ENCODE assay signal across 22 cellular contexts in the genomic region with DNA sequence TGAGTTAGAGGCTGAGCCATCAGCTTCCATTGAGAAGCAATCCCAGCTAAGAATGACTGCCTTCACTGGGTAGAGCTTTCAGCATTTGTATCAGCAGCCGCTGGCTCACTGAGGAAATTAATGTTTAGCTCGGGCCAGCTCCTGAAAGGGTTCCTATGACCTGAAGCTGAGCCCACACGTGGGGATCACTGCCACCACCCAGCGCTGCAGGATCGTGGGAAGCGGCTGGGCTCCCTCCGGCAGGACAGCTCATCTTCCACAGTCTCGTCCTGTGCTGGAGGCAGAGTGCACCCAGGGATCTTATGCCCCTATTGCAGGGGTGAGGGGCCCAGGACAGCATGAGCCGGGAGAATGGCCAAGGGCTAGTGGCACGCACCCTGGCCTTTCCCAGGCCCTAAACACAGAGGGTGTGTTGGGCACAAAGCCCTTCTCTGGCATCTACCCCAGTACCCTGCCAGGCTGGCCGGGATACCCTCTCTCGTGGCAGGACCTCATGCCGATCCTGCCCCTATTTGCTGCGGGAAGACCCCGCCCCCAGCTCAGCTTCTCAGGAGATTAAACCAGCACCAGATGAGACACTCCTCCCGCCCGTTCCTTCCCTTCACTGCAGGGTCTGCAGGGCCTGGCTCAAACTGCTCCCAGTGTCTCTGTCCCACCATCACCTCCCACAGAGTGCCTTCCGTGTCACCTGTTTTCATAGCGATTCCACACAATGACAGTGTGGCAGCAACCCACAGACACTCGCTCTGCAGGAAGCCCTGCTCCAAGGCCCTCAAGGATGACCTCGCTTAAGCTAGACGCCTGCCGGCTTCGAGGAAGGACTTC. TPM values are rescaled to one million over a fixed set of nuclear protein-coding genes. Genes with fewer than 3 reads are reported as not detected.
A peak's percentile ranks its signal among the peaks of the same experiment; 100 is the strongest.
DNase-seq lines count a peak whose midpoint lies in the region; ATAC-seq, FAIRE-seq and TF ChIP-seq lines count a peak whose summit lies in the region.
"Had no signal": no experiment of that assay in that cellular context is flagged by ENCODE, and none has a peak within 500 bp of the region (broad histone marks: within the 10 kb centered on the region; RNA-seq: fewer than 3 reads in every experiment).

No MANE protein-coding gene starts in this region.

- peaks cover 0 to 8% (median 3%) of the 10 kb centered on the region in 4 experiments; a peak in 4 of 7 replicates for H3K4me1 ChIP-seq in H1 (replicated peaks in 1 of 4; ENCODE audit: control insufficient read depth in 3 of 4, insufficient read depth in 4 of 4, low read length in 3 of 4)
- no peaks in the 10 kb centered on the region for H3K4me1 ChIP-seq in mesendoderm (ENCODE audit: control insufficient read depth, low read depth, low read length)
- peaks cover 49 to 56% (median 54%) of the 10 kb centered on the region in 3 donors for H3K4me1 ChIP-seq in skeletal muscle tissue (ENCODE audit: control insufficient read depth in 3 of 3, insufficient read depth in 3 of 3, low read length in 3 of 3)
- H3K4me1 ChIP-seq: transverse colon had no signal

- no peak overlapping the region for H2BK5ac ChIP-seq in H1 (ENCODE audit: low read depth, low read length)
- H2BK5ac ChIP-seq in mesendoderm (ENCODE audit: low read length) = no peak overlapping the region

- CTCF ChIA-PET in H1 (lab: Charles Lee; ENCODE audit: partially characterized antibody) = interaction anchor here (0.7 to 1.4 kb wide), 6 partner anchors 17 to 66 kb away, joined by 3 to 4 read pairs (median 4); no protein-coding TSS in a partner anchor

- H3K18ac ChIP-seq in H1 (ENCODE audit: extremely low read depth, low read length) (peak overlapping the region; percentile 52; the same call in 1 of the 2 replicates), mesendoderm (ENCODE audit: low read length) (no peak overlapping the region)

- H2BK15ac ChIP-seq in H1 (ENCODE audit: low read length) = no peak overlapping the region
- no peak overlapping the region for H2BK15ac ChIP-seq in mesendoderm (replicated peaks; ENCODE audit: low read depth)

- H3K23me2 ChIP-seq in H1 (ENCODE audit: low read depth, low read length) = no peaks in the 10 kb centered on the region

- H3K79me2 ChIP-seq in H1 (ENCODE audit: control insufficient read depth in 1 of 2, insufficient read depth in 2 of 2, low read length in 2 of 2) (peaks cover 0 to 75% of the 10 kb centered on the region in 2 experiments; a peak in 3 of 4 replicates), mesendoderm (ENCODE audit: control insufficient read depth, insufficient read depth, low read length) (peaks cover 21% of the 10 kb centered on the region)

- DNase-seq in NCI-H82 treated with DMSO at 0.1 percent for 48 hours (lab: John Stamatoyannopoulos, UW; ENCODE audit: unreplicated experiment) (peak; percentile 39), H1 (ENCODE audit: low read depth in 1 of 2, low spot score in 2 of 2) (peak in 1 of 2 experiments; percentile 61), mesendoderm (peak; percentile 15), HUDEP-2 (lab: John Stamatoyannopoulos, UW; ENCODE audit: unreplicated experiment in 76 of 76) (no peak), cerebellar nuclear complex (lab: John Stamatoyannopoulos, UW) (no peak)
- DNase-seq: activated CD4-positive, alpha-beta T cell treated with anti-CD3 and anti-CD28 coated beads, Interleukin-2, amount 10 ng/mL, durations not matched to agents 7 days and 5 days; activated naive CD8-positive, alpha-beta T cell treated with anti-CD3 and anti-CD28 coated beads, Interleukin-2, amount 50 U/mL, for 24 hours; activated T-cell treated with anti-CD3 and anti-CD28 coated beads, Interleukin-2, amount 50 U/mL, for 72 hours; DMS53; HFFc6; mesenchymal stem cell; MM.1S; NCI-H1930; NCI-H526; SK-N-SH; stimulated activated naive B cell treated with anti-CD40 and anti-IgM and Interleukin-4, amounts not matched to agents 10 μg/mL and 1 μg/mL and 100 μg/mL, for 72 hours; transverse colon had no signal

- WGBS in H1 (ENCODE audit: extremely low coverage in 1 of 2, insufficient coverage in 1 of 2, insufficient read length in 1 of 2, insufficient replicate concordance in 2 of 2, low coverage in 1 of 2, low lambda C conversion rate in 2 of 2, missing lambda C conversion rate in 1 of 2), 2 experiments = 87% methylated on average over 24 of the region's 24 CpGs; no CpG with 5 or more reads in 1 of the 2 experiments
- WGBS in mesendoderm (ENCODE audit: extremely low coverage, insufficient coverage, low lambda C conversion rate) = no CpG with 5 or more reads among the region's 24 CpGs

- POLR2A ChIA-PET in H1 (lab: Charles Lee; ENCODE audit: partially characterized antibody) = interaction anchor here (0.6 kb wide), 1 partner anchor 17 kb away, joined by 5 read pairs; no protein-coding TSS in a partner anchor

- H4K91ac ChIP-seq in H1 (replicated peaks; ENCODE audit: insufficient read length, low read length) = peak overlapping the region; percentile 25

- H2BK120ac ChIP-seq in H1 (replicated peaks; ENCODE audit: low read depth, low read length) = no peak overlapping the region
- H2BK120ac ChIP-seq in mesendoderm (ENCODE audit: low read depth, low read length) = no peak overlapping the region

- H3K9me3 ChIP-seq in H1 (ENCODE audit: insufficient read depth in 2 of 2, low read depth in 1 of 2, low read length in 1 of 2) (no peaks in the 10 kb centered on the region; a peak in 1 of 4 replicates), skeletal muscle tissue (ENCODE audit: control insufficient read depth in 3 of 3, low read length in 3 of 3) (peaks cover 0 to 5% (median 0%) of the 10 kb centered on the region in 3 donors)
- H3K9me3 ChIP-seq: SK-N-SH, transverse colon had no signal

- H3K79me1 ChIP-seq in H1 (ENCODE audit: low read depth, low read length) (peaks cover 30% of the 10 kb centered on the region), mesendoderm (ENCODE audit: low read length) (peaks cover 40% of the 10 kb centered on the region)

- no peak overlapping the region for H2AK5ac ChIP-seq in H1 (ENCODE audit: low read depth, low read length)
- H2AK5ac ChIP-seq in mesendoderm (ENCODE audit: low read length) = no peak overlapping the region

- no peak for TF ChIP-seq EP300 in H1 (IDR thresholded peaks at IDR 0.05; ENCODE audit: borderline replicate concordance in 1 of 2, low read depth in 2 of 2, low read length in 2 of 2)

- no peak overlapping the region for H2AFZ ChIP-seq in H1 (ENCODE audit: low read length)

- FAIRE-seq in H1 (lab: Jason Lieb, UNC) = no peak
- FAIRE-seq: endometrium, GM18507 had no signal

- TF ChIP-seq CTCF in H1 (IDR thresholded peaks at IDR 0.05; ENCODE audit: control extremely low read depth in 1 of 3, insufficient read depth in 1 of 3, low read depth in 1 of 3, low read length in 3 of 3) = no peak

- H2BK20ac ChIP-seq in H1 (ENCODE audit: low read length) = no peak overlapping the region

- H3K27ac ChIP-seq in H1 (ENCODE audit: low read depth, low read length) = no peak overlapping the region
- H3K27ac ChIP-seq in mesendoderm (ENCODE audit: low read depth, low read length) = no peak overlapping the region
- H3K27ac ChIP-seq in skeletal muscle tissue (ENCODE audit: low read depth, low read length) = no peak overlapping the region
- H3K27ac ChIP-seq: C4-2B, transverse colon had no signal

- H3K9ac ChIP-seq in H1 (replicated peaks in 1 of 4; ENCODE audit: extremely low read depth in 1 of 4, low read depth in 3 of 4, low read length in 3 of 4) = no peak overlapping the region
- no peak overlapping the region for H3K9ac ChIP-seq in mesendoderm (ENCODE audit: low read length)
- H3K9ac ChIP-seq in skeletal muscle tissue (ENCODE audit: low read depth in 1 of 3, low read length in 3 of 3) = peak overlapping the region in 1 of 3 donors; percentile 40
- H3K9ac ChIP-seq: SK-N-SH had no signal

- H4K20me1 ChIP-seq in H1 (replicated peaks in 1 of 2; ENCODE audit: control insufficient read depth in 1 of 2, insufficient read depth in 2 of 2, low read length in 2 of 2) = peaks cover 19 to 26% of the 10 kb centered on the region in 2 experiments

- H3K4me2 ChIP-seq in H1 (ENCODE audit: insufficient read depth in 1 of 2, low read depth in 2 of 2, low read length in 2 of 2) (peak overlapping the region in 1 of 2 experiments; percentile 19; a peak in 1 of 4 replicates), mesendoderm (ENCODE audit: low read length) (no peak overlapping the region)
- H3K4me2 ChIP-seq: SK-N-SH had no signal

- H3K27me3 ChIP-seq in H1 (replicated peaks in 1 of 4; ENCODE audit: control insufficient read depth in 3 of 4, extremely low read depth in 1 of 4, insufficient read depth in 3 of 4, low read length in 3 of 4) = no peaks in the 10 kb centered on the region
- H3K27me3 ChIP-seq in mesendoderm (ENCODE audit: insufficient read depth, low read length, poor library complexity) = no peaks in the 10 kb centered on the region
- no peaks in the 10 kb centered on the region for H3K27me3 ChIP-seq in skeletal muscle tissue (ENCODE audit: control insufficient read depth in 3 of 3, insufficient read depth in 3 of 3, low read length in 3 of 3)
- H3K27me3 ChIP-seq: transverse colon had no signal

- no peak for ATAC-seq in HG02759 (IDR thresholded peaks at IDR 0.05; ENCODE audit: unreplicated experiment)
- ATAC-seq: activated naive CD8-positive, alpha-beta T cell treated with anti-CD3 and anti-CD28 coated beads, Interleukin-2, amount 50 U/mL, for 24 hours; activated T-cell treated with anti-CD3 and anti-CD28 coated beads, Interleukin-2, amount 50 U/mL, for 72 hours; stimulated activated naive B cell treated with anti-CD40 and anti-IgM and Interleukin-4, amounts not matched to agents 10 μg/mL and 1 μg/mL and 100 μg/mL, for 72 hours had no signal

- no peak for TF ChIP-seq RAD21 in H1 (IDR thresholded peaks at IDR 0.05 in 1 of 2, conservative IDR thresholded peaks at IDR 0.05 in 1 of 2; ENCODE audit: low read depth in 2 of 2, low read length in 2 of 2)

- no peak for TF ChIP-seq POLR2A in H1 (IDR thresholded peaks at IDR 0.05; ENCODE audit: control extremely low read depth in 1 of 2, low read depth in 2 of 2, low read length in 2 of 2)

- H4K5ac ChIP-seq in H1 (ENCODE audit: insufficient read length, low read depth, low read length) (no peak overlapping the region), mesendoderm (ENCODE audit: low read length) (no peak overlapping the region)

- H3K4me3 ChIP-seq in H1 (ENCODE audit: extremely low read depth in 1 of 4, insufficient read depth in 2 of 4, low read depth in 3 of 4, low read length in 4 of 4) (no peak overlapping the region), mesendoderm (ENCODE audit: low read length) (no peak overlapping the region), skeletal muscle tissue (ENCODE audit: low read length in 3 of 3) (peak overlapping the region in 2 of 3 donors; percentile 35)
- H3K4me3 ChIP-seq: transverse colon had no signal

- H4K8ac ChIP-seq in H1 (ENCODE audit: extremely low read depth, insufficient read depth, low read length) (peak overlapping the region; percentile 7; the same call in 1 of the 2 replicates), mesendoderm (ENCODE audit: low read depth, low read length) (no peak overlapping the region)

- no peak overlapping the region for H2BK12ac ChIP-seq in H1 (ENCODE audit: low read depth, low read length)

- H3K4ac ChIP-seq in H1 (replicated peaks; ENCODE audit: insufficient read length, low read depth, low read length) (no peak overlapping the region), mesendoderm (ENCODE audit: low read depth, low read length) (no peak overlapping the region)

- H3K23ac ChIP-seq in H1 (ENCODE audit: insufficient read length) (no peak overlapping the region), mesendoderm (ENCODE audit: low read length) (no peak overlapping the region)

- H3K36me3 ChIP-seq in H1 (ENCODE audit: control insufficient read depth in 2 of 4, insufficient read depth in 4 of 4, low read length in 3 of 4) = peaks cover 3 to 9% (median 6%) of the 10 kb centered on the region in 4 experiments; a peak in 6 of 8 replicates
- H3K36me3 ChIP-seq in mesendoderm (ENCODE audit: control insufficient read depth, insufficient read depth, low read length) = no peaks in the 10 kb centered on the region
- peaks cover 4 to 11% (median 11%) of the 10 kb centered on the region in 3 donors for H3K36me3 ChIP-seq in skeletal muscle tissue (ENCODE audit: control insufficient read depth in 3 of 3, insufficient read depth in 3 of 3, low read length in 3 of 3)
- H3K36me3 ChIP-seq: transverse colon had no signal

- H3K56ac ChIP-seq in H1 (replicated peaks; ENCODE audit: insufficient read length, low read depth, low read length) (no peak overlapping the region), mesendoderm (ENCODE audit: low read length) (no peak overlapping the region)

- no peak overlapping the region for H3K14ac ChIP-seq in H1 (ENCODE audit: insufficient read length)

RNA-seq across cellular contexts. Expression of a gene that starts 28.5 kb away (rescaled TPM):
- total RNA-seq in H1 (2021; fragmentation: NEBNext Ultra II Directional; extraction: Animal tissue kit (Norgen Biotek cat#: 25700)) = 16.5 and 17.1 TPM in 2 replicates
- 22.0 and 28.6 TPM in 2 replicates for polyA plus RNA-seq in H1 (2011; rRNA removed)
- 19.5 TPM for polyA plus RNA-seq in H1 (2011; cell fraction: cytosol; rRNA removed)
- 35.3 TPM for polyA plus RNA-seq in H1 (2011; cell fraction: nucleus; rRNA removed)
- polyA plus RNA-seq in H1 (2012, experiment 1 of 2) = 10.2 to 16.3 TPM (median 14.4 TPM) in 4 replicates
- polyA plus RNA-seq in H1 (2012, experiment 2 of 2) = 13.3 TPM
- polyA plus RNA-seq in H1 (2013, experiment 1 of 2) = 7.5 TPM
- 6.3 TPM for polyA plus RNA-seq in H1 (2013, experiment 2 of 2)
- 17.1 and 19.3 TPM in 2 replicates for polyA minus RNA-seq in H1 (2011; rRNA and poly(A)+ RNA removed)
- 14.2 TPM for polyA minus RNA-seq in H1 (2011; cell fraction: cytosol; rRNA and poly(A)+ RNA removed)
- polyA minus RNA-seq in H1 (2011; cell fraction: nucleus; rRNA and poly(A)+ RNA removed) = 28.4 TPM
- polyA plus RNA-seq in mesendoderm (2013, experiment 1 of 2) = 4.3 TPM
- polyA plus RNA-seq in mesendoderm (2013, experiment 2 of 2) = 4.4 TPM
- 5.2 TPM for total RNA-seq in skeletal muscle tissue

Comparison
In these comparisons a context has a peak if more than half of its experiments do, and no peak if none do; other contexts are left out.
1. DNase-seq: peak in NCI-H82 treated with DMSO at 0.1 percent for 48 hours (single experiment) and mesendoderm (single experiment); none in HUDEP-2 (0 of 76) and cerebellar nuclear complex (0 of 2).
2. H3K4me3 ChIP-seq: peak in skeletal muscle tissue (2 of 3); none in H1 (0 of 4) and mesendoderm (single experiment).